1 cellular context compared by ENCODE assay signal in genomic region chr9:137426018-137426681, GRCh38.
A peak's percentile ranks its signal among the peaks of the same experiment; 100 is the strongest.
TF ChIP-seq lines count a peak whose summit lies in the region.

No MANE protein-coding gene starts in this region.

TF ChIP-seq in K562, 482 proteins besides CTCF, POLR2A, EP300 and RAD21:
- no peak for TF ChIP-seq NCOA2 (IDR thresholded peaks at IDR 0.05; ENCODE audit: partially characterized antibody in 2 of 2)
- no peak for TF ChIP-seq PHB2 (IDR thresholded peaks at IDR 0.05; ENCODE audit: low read depth)
- TF ChIP-seq ZNF263 (CRISPR knock-in tag; IDR thresholded peaks at IDR 0.05; ENCODE audit: borderline replicate concordance) = peak; percentile 68
- peak; percentile 44; the same call in 1 of the 2 replicates for TF ChIP-seq ZBTB7A (IDR thresholded peaks at IDR 0.05; ENCODE audit: borderline replicate concordance, control insufficient read depth, low read depth, low read length)
- no peak for TF ChIP-seq YY1 (IDR thresholded peaks at IDR 0.05; ENCODE audit: borderline replicate concordance in 1 of 3, control insufficient read depth in 1 of 3, extremely low read depth in 1 of 3, insufficient read depth in 3 of 3, insufficient read length in 1 of 3, insufficient replicate concordance in 2 of 3, low read depth in 1 of 3, low read length in 2 of 3)
- TF ChIP-seq, protein P1, sequence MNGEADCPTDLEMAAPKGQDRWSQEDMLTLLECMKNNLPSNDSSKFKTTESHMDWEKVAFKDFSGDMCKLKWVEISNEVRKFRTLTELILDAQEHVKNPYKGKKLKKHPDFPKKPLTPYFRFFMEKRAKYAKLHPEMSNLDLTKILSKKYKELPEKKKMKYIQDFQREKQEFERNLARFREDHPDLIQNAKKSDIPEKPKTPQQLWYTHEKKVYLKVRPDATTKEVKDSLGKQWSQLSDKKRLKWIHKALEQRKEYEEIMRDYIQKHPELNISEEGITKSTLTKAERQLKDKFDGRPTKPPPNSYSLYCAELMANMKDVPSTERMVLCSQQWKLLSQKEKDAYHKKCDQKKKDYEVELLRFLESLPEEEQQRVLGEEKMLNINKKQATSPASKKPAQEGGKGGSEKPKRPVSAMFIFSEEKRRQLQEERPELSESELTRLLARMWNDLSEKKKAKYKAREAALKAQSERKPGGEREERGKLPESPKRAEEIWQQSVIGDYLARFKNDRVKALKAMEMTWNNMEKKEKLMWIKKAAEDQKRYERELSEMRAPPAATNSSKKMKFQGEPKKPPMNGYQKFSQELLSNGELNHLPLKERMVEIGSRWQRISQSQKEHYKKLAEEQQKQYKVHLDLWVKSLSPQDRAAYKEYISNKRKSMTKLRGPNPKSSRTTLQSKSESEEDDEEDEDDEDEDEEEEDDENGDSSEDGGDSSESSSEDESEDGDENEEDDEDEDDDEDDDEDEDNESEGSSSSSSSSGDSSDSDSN (IDR thresholded peaks at IDR 0.05; ENCODE audit: borderline replicate concordance in 1 of 2, low read depth in 2 of 2, low read length in 2 of 2) = no peak
- TF ChIP-seq ETV1 (tag; conservative IDR thresholded peaks at IDR 0.05; ENCODE audit: low read depth) = no peak
- TF ChIP-seq IRF9 (tag; IDR thresholded peaks at IDR 0.05) = no peak
